Comparison of ENCODE assay signal across 14 cellular contexts in genomic region chr15:98616397-98616796, GRCh38. TPM values are rescaled to one million over a fixed set of nuclear protein-coding genes. Genes with fewer than 3 reads are reported as not detected.
A peak's percentile ranks its signal among the peaks of the same experiment; 100 is the strongest.
DNase-seq lines count a peak whose midpoint lies in the region; TF ChIP-seq lines count a peak whose summit lies in the region.
"Had no signal": no experiment of that assay in that cellular context is flagged by ENCODE, and none has a peak within 500 bp of the region (broad histone marks: within the 10 kb centered on the region; RNA-seq: fewer than 3 reads in every experiment).

No MANE protein-coding gene starts in this region.

- no peak overlapping the region for H3K4me3 Mint-ChIP-seq in activated CD4-positive, alpha-beta memory T cell treated with anti-CD3 and anti-CD28 coated beads for 36 hours
- H3K4me3 Mint-ChIP-seq in activated CD4-positive, alpha-beta memory T cell treated with anti-CD3 and anti-CD28 coated beads, Interleukin-2, amount 10 ng/mL, durations not matched to agents 7 days and 5 days: no peak overlapping the region
- no peak overlapping the region for H3K4me3 Mint-ChIP-seq in progenitor cell of endocrine pancreas (ENCODE audit: low read depth)
- H3K4me3 Mint-ChIP-seq: CD8-positive, alpha-beta memory T cell had no signal

- CTCF ChIA-PET in activated CD4-positive, alpha-beta memory T cell treated with anti-CD3 and anti-CD28 coated beads for 36 hours (lab: Charles Lee): no interaction called here
- CTCF ChIA-PET in activated CD4-positive, alpha-beta memory T cell treated with anti-CD3 and anti-CD28 coated beads, Interleukin-2, amount 10 ng/mL, durations not matched to agents 7 days and 5 days (lab: Charles Lee): no interaction called here

- WGBS in esophagus muscularis mucosa: 85% methylated on average over 10 of the region's 10 CpGs

- peaks cover 10% of the 10 kb centered on the region for H3K27me3 Mint-ChIP-seq in activated CD4-positive, alpha-beta memory T cell treated with anti-CD3 and anti-CD28 coated beads for 36 hours
- peaks cover 15% of the 10 kb centered on the region for H3K27me3 Mint-ChIP-seq in activated CD4-positive, alpha-beta memory T cell treated with anti-CD3 and anti-CD28 coated beads, Interleukin-2, amount 10 ng/mL, durations not matched to agents 7 days and 5 days
- H3K27me3 Mint-ChIP-seq in progenitor cell of endocrine pancreas: peaks cover 22% of the 10 kb centered on the region

- TF ChIP-seq CTCF in esophagus muscularis mucosa (IDR thresholded peaks at IDR 0.05) (no peak), progenitor cell of endocrine pancreas (IDR thresholded peaks at IDR 0.05; ENCODE audit: unreplicated experiment) (no peak)

- no peaks in the 10 kb centered on the region for H3K9me3 ChIP-seq in esophagus muscularis mucosa
- H3K9me3 ChIP-seq: BLaER1, Caco-2 had no signal

- no peak overlapping the region for H3K27ac ChIP-seq in esophagus muscularis mucosa (replicated peaks in 1 of 4)
- H3K27ac ChIP-seq: BLaER1 had no signal

- H3K27ac Mint-ChIP-seq in activated CD4-positive, alpha-beta memory T cell treated with anti-CD3 and anti-CD28 coated beads for 36 hours: peak overlapping the region; percentile 13
- H3K27ac Mint-ChIP-seq in activated CD4-positive, alpha-beta memory T cell treated with anti-CD3 and anti-CD28 coated beads, Interleukin-2, amount 10 ng/mL, durations not matched to agents 7 days and 5 days: no peak overlapping the region
- peak overlapping the region; percentile 66 for H3K27ac Mint-ChIP-seq in progenitor cell of endocrine pancreas
- H3K27ac Mint-ChIP-seq: CD8-positive, alpha-beta memory T cell had no signal

- TF ChIP-seq POLR2A in esophagus muscularis mucosa (IDR thresholded peaks at IDR 0.05; ENCODE audit: low read depth): no peak

- H3K4me1 ChIP-seq in esophagus muscularis mucosa: no peaks in the 10 kb centered on the region
- H3K4me1 ChIP-seq: Caco-2 had no signal

- intact Hi-C loops in activated CD4-positive, alpha-beta memory T cell treated with anti-CD3 and anti-CD28 coated beads for 36 hours (cut with micrococcal nuclease): no loop called here
- intact Hi-C loops in esophagus muscularis mucosa (cut with DNase I): no loop called here

- no peak overlapping the region for H3K4me3 ChIP-seq in esophagus muscularis mucosa
- H3K4me3 ChIP-seq: BLaER1 had no signal

- no peaks in the 10 kb centered on the region for H3K9me3 Mint-ChIP-seq in activated CD4-positive, alpha-beta memory T cell treated with anti-CD3 and anti-CD28 coated beads for 36 hours
- H3K9me3 Mint-ChIP-seq in activated CD4-positive, alpha-beta memory T cell treated with anti-CD3 and anti-CD28 coated beads, Interleukin-2, amount 10 ng/mL, durations not matched to agents 7 days and 5 days: no peaks in the 10 kb centered on the region
- no peaks in the 10 kb centered on the region for H3K9me3 Mint-ChIP-seq in progenitor cell of endocrine pancreas (ENCODE audit: low read depth)

- H3K36me3 ChIP-seq in esophagus muscularis mucosa: no peaks in the 10 kb centered on the region
- H3K36me3 ChIP-seq: BLaER1 had no signal

- H3K36me3 Mint-ChIP-seq in activated CD4-positive, alpha-beta memory T cell treated with anti-CD3 and anti-CD28 coated beads for 36 hours: no peaks in the 10 kb centered on the region
- no peaks in the 10 kb centered on the region for H3K36me3 Mint-ChIP-seq in activated CD4-positive, alpha-beta memory T cell treated with anti-CD3 and anti-CD28 coated beads, Interleukin-2, amount 10 ng/mL, durations not matched to agents 7 days and 5 days (ENCODE audit: low read depth)
- H3K36me3 Mint-ChIP-seq in progenitor cell of endocrine pancreas (ENCODE audit: insufficient read depth): no peaks in the 10 kb centered on the region
- H3K36me3 Mint-ChIP-seq: CD8-positive, alpha-beta memory T cell had no signal

- DNase-seq in activated CD4-positive, alpha-beta memory T cell treated with anti-CD3 and anti-CD28 coated beads for 36 hours: no peak
- no peak for DNase-seq in activated CD4-positive, alpha-beta memory T cell treated with anti-CD3 and anti-CD28 coated beads, Interleukin-2, amount 10 ng/mL, durations not matched to agents 7 days and 5 days
- DNase-seq in NCI-H524 treated with DMSO at 0.1 percent for 48 hours (lab: John Stamatoyannopoulos, UW): peak; percentile 15
- peak; percentile 60 for DNase-seq in esophagus muscularis mucosa (ENCODE audit: extremely low spot score)
- no peak for DNase-seq in progenitor cell of endocrine pancreas (ENCODE audit: low spot score, unreplicated experiment)
- DNase-seq in activated effector memory CD4-positive, alpha-beta T cell treated with Interleukin-2 at 50 U/mL for 16 hours: no peak
- DNase-seq in stimulated activated CD4-positive, alpha-beta T cell treated with anti-CD3 and anti-CD28 coated beads, Interleukin-4, amount 100 ng/mL, for 1 hour: no peak
- DNase-seq: 8988T; AML-193; Caco-2; CD8-positive, alpha-beta memory T cell; DND-41; GDM1 had no signal

- H3K27me3 ChIP-seq in esophagus muscularis mucosa: peaks cover 0 to 44% (median 15%) of the 10 kb centered on the region in 4 donors
- H3K27me3 ChIP-seq: BLaER1 had no signal

- H3K4me1 Mint-ChIP-seq in activated CD4-positive, alpha-beta memory T cell treated with anti-CD3 and anti-CD28 coated beads for 36 hours (ENCODE audit: low read depth): no peaks in the 10 kb centered on the region
- H3K4me1 Mint-ChIP-seq in activated CD4-positive, alpha-beta memory T cell treated with anti-CD3 and anti-CD28 coated beads, Interleukin-2, amount 10 ng/mL, durations not matched to agents 7 days and 5 days: peaks cover 4% of the 10 kb centered on the region
- peaks cover 1% of the 10 kb centered on the region for H3K4me1 Mint-ChIP-seq in progenitor cell of endocrine pancreas (ENCODE audit: low read depth)
- H3K4me1 Mint-ChIP-seq: CD8-positive, alpha-beta memory T cell had no signal

- TF ChIP-seq EP300 in esophagus muscularis mucosa (IDR thresholded peaks at IDR 0.05): no peak

- POLR2A ChIA-PET in activated CD4-positive, alpha-beta memory T cell treated with anti-CD3 and anti-CD28 coated beads for 36 hours (lab: Charles Lee): no interaction called here
- POLR2A ChIA-PET in activated CD4-positive, alpha-beta memory T cell treated with anti-CD3 and anti-CD28 coated beads, Interleukin-2, amount 10 ng/mL, durations not matched to agents 7 days and 5 days (lab: Charles Lee): no interaction called here

RNA-seq across cellular contexts. Expression of gene IGF1R, which starts 31.9 kb away (rescaled TPM):
- 10 to 100 TPM; 13.2 to 14.8 TPM for total RNA-seq in activated CD4-positive, alpha-beta memory T cell treated with anti-CD3 and anti-CD28 coated beads for 36 hours
- total RNA-seq in activated CD4-positive, alpha-beta memory T cell treated with anti-CD3 and anti-CD28 coated beads, Interleukin-2, amount 10 ng/mL, durations not matched to agents 7 days and 5 days: 1 to 10 TPM; 7.1 to 7.7 TPM
- total RNA-seq in esophagus muscularis mucosa (10 to 100 TPM; 33.6 to 95.3 (median 49.7) TPM), progenitor cell of endocrine pancreas (106 and 109 TPM in 2 replicates)

Comparison
In these comparisons a context has a peak if more than half of its experiments do, and no peak if none do; other contexts are left out.
1. DNase-seq: peak in NCI-H524 treated with DMSO at 0.1 percent for 48 hours (single experiment) and esophagus muscularis mucosa (single experiment); none in activated CD4-positive, alpha-beta memory T cell treated with anti-CD3 and anti-CD28 coated beads for 36 hours (single experiment), activated CD4-positive, alpha-beta memory T cell treated with anti-CD3 and anti-CD28 coated beads, Interleukin-2, amount 10 ng/mL, durations not matched to agents 7 days and 5 days (single experiment), progenitor cell of endocrine pancreas (single experiment), activated effector memory CD4-positive, alpha-beta T cell treated with Interleukin-2 at 50 U/mL for 16 hours (single experiment) and stimulated activated CD4-positive, alpha-beta T cell treated with anti-CD3 and anti-CD28 coated beads, Interleukin-4, amount 100 ng/mL, for 1 hour (single experiment).